In the genomic region with DNA sequence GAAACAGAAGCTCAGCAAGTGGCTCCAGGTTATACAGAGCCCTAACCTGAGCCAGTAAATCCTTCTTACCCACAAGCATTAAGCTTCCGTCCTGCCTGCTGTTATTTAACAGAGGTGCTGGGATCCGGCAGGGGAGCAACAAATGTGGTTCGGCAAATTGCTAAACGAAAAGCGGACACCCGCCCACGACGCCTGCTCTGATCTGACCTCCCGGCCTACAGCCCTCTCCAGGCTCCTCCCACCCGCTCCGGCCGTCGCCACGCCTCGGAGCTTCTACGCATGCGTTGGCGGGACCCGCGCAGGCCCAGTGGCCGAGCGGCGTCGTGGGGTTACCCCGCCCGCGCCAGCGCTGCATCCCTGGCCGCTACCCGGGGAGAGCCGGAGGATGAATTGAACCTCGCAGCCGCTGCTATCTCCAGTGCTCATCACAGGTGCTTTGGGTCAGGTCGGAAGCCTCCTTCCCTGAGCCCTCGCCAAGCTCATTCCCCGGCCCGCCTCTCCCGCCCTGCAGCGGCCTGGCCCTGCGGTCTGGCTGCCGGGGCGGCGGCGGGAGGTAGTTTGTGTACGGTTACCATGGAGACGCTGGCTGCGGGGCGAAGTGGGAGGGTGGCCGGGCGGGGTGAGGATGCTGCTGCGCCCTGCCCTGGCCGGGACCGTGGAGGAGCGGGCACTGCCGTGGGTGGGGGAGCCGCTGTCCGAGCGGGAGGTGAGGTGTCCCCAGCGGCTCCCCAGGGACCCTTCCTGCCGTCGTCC, we compare ENCODE assay signal across 8 cellular contexts. TPM values are rescaled to one million over a fixed set of nuclear protein-coding genes. Genes with fewer than 3 reads are reported as not detected.
DNase-seq lines count a peak whose midpoint lies in the region; ATAC-seq, FAIRE-seq and TF ChIP-seq lines count a peak whose summit lies in the region.

A gene with protein sequence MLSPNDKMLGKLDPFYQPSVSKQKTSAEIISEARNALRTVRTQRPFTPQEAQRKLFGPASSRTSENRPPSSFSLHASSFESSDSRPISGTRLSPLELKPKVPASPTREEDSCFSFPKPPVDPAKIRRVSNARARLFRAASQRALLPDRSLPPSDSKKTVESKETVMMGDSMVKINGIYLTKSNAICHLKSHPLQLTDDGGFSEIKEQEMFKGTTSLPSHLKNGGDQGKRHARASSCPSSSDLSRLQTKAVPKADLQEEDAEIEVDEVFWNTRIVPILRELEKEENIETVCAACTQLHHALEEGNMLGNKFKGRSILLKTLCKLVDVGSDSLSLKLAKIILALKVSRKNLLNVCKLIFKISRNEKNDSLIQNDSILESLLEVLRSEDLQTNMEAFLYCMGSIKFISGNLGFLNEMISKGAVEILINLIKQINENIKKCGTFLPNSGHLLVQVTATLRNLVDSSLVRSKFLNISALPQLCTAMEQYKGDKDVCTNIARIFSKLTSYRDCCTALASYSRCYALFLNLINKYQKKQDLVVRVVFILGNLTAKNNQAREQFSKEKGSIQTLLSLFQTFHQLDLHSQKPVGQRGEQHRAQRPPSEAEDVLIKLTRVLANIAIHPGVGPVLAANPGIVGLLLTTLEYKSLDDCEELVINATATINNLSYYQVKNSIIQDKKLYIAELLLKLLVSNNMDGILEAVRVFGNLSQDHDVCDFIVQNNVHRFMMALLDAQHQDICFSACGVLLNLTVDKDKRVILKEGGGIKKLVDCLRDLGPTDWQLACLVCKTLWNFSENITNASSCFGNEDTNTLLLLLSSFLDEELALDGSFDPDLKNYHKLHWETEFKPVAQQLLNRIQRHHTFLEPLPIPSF (plus strand): TSS at position 307 of the 753 bp plus-strand sequence. CDS start 5,846 bp downstream, outside the sequence.

- peak; percentile 98 for ATAC-seq in GM21381 (IDR thresholded peaks at IDR 0.05; ENCODE audit: unreplicated experiment)

- DNase-seq in COLO829 (ENCODE audit: low spot score) (peak; percentile 90), HTR-8/SVneo (ENCODE audit: insufficient read length, low spot score) (peak; percentile 92), NOMO-1 treated with dmso at 0.1 percent for 144 hours (lab: John Stamatoyannopoulos, UW; ENCODE audit: unreplicated experiment) (peak; percentile 82), endothelial cell (ENCODE audit: low spot score) (peak; percentile 98), mesothelial cell of epicardium (ENCODE audit: low spot score in 2 of 2, unreplicated experiment in 2 of 2) (peak; percentile 80 to 94)
- peak; percentile 84 for DNase-seq in activated CD8-positive, alpha-beta memory T cell treated with anti-CD3 and anti-CD28 coated beads, Interleukin-2, amount 50 U/mL, for 4 hours
- DNase-seq in stimulated activated CD8-positive, alpha-beta memory T cell treated with anti-CD3 and anti-CD28 coated beads, Interleukin-15, amount 100 ng/mL, for 4 hours (ENCODE audit: low read depth in 2 of 2): peak; percentile 77 to 80

- no peaks in the 10 kb centered on the region for H3K36me3 Mint-ChIP-seq in endothelial cell (ENCODE audit: low read depth, unreplicated experiment)
- H3K36me3 Mint-ChIP-seq in mesothelial cell of epicardium: no peaks in the 10 kb centered on the region

- no peak for TF ChIP-seq CTCF in endothelial cell (IDR thresholded peaks at IDR 0.05; ENCODE audit: unreplicated experiment)
- TF ChIP-seq CTCF in mesothelial cell of epicardium (IDR thresholded peaks at IDR 0.05; ENCODE audit: unreplicated experiment): no peak

- H3K4me1 Mint-ChIP-seq in endothelial cell (ENCODE audit: unreplicated experiment) (peaks cover 9% of the 10 kb centered on the region), mesothelial cell of epicardium (peaks cover 11% of the 10 kb centered on the region)

- H3K9me3 Mint-ChIP-seq in endothelial cell (ENCODE audit: unreplicated experiment): no peaks in the 10 kb centered on the region
- H3K9me3 Mint-ChIP-seq in mesothelial cell of epicardium: no peaks in the 10 kb centered on the region

- peaks cover 2% of the 10 kb centered on the region for H3K27me3 Mint-ChIP-seq in endothelial cell (ENCODE audit: unreplicated experiment)
- H3K27me3 Mint-ChIP-seq in mesothelial cell of epicardium (ENCODE audit: low read depth): peaks cover 2% of the 10 kb centered on the region

- H3K4me3 Mint-ChIP-seq in endothelial cell (ENCODE audit: unreplicated experiment) (peak within 1 kb of the TSS; percentile 92), mesothelial cell of epicardium (peak within 1 kb of the TSS; percentile 88)

- FAIRE-seq in HTR-8/SVneo (lab: Jason Lieb, UNC): peak; percentile 76

- H3K27ac Mint-ChIP-seq in endothelial cell (ENCODE audit: unreplicated experiment): peak within 1 kb of the TSS; percentile 80
- H3K27ac Mint-ChIP-seq in mesothelial cell of epicardium: peak within 1 kb of the TSS; percentile 30

RNA-seq across cellular contexts. Expression of the gene that starts here (rescaled TPM):
- total RNA-seq in endothelial cell (ENCODE audit: unreplicated experiment) (6.3 TPM), mesothelial cell of epicardium (11.3 to 16.5 TPM (median 16.2 TPM) in 3 replicates)

Comparison
In these comparisons a context has a peak if more than half of its experiments do, and no peak if none do; other contexts are left out.
1. Peak in every context shown above with its lines: DNase-seq and ATAC-seq.